Comparison of ENCODE assay signal across 8 cellular contexts in the genomic region with DNA sequence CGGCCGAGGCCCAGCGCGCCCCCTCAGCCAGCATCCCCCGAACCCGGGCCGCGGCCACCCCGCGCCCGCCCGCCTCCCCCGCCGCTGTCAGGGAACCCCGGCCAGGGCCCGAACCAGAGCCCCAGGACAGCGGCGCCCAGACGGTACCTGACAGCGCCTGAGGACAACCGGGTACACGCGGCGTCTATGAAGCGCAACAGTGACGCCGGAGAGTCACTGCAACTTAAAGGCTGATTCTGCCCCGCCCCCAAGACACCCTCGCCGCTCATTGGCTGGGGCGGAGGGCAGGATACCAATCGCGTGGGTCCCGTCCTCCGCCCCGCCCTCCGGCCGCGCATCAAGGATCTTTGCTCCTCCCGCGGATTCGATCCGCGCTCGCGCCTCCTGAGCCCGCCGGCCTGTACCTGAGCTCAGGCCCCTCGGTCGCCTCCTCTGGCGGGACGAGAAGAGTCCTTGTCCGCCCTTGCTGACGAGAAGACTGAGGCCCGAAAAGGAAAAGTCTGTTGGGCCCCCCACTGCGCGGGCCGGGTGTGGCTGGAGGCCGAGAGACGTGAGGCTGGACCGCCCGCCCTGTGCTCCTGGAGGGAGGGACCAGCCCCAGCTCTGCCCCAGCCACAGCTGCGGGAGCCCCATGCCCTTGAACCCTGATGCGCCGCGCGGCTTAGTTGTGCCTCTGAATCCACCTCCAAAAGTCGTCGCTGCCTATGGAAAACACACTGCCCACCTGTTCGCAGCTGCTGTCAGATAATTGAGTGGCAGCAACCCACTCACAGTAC. TPM values are rescaled to one million over a fixed set of nuclear protein-coding genes. Genes with fewer than 3 reads are reported as not detected.
DNase-seq lines count a peak whose midpoint lies in the region; ATAC-seq and TF ChIP-seq lines count a peak whose summit lies in the region.

OAT (minus strand) TSS at position 198 of the 776 bp plus-strand sequence. CDS start 6,752 bp downstream, outside the sequence.

- peak within 1 kb of the TSS; percentile 75 for H3K27ac Mint-ChIP-seq in activated naive CD8-positive, alpha-beta T cell treated with anti-CD3 and anti-CD28 coated beads, Interleukin-2, amount 10 ng/mL, durations not matched to agents 7 days and 5 days
- H3K27ac Mint-ChIP-seq in glutamatergic neuron (ENCODE audit: unreplicated experiment): peak within 1 kb of the TSS; percentile 83

- peaks cover 17% of the 10 kb centered on the region for H3K27me3 Mint-ChIP-seq in activated naive CD8-positive, alpha-beta T cell treated with anti-CD3 and anti-CD28 coated beads, Interleukin-2, amount 10 ng/mL, durations not matched to agents 7 days and 5 days
- peaks cover 4% of the 10 kb centered on the region for H3K27me3 Mint-ChIP-seq in glutamatergic neuron (ENCODE audit: unreplicated experiment)

- POLR2A ChIA-PET in activated naive CD8-positive, alpha-beta T cell treated with anti-CD3 and anti-CD28 coated beads, Interleukin-2, amount 10 ng/mL, durations not matched to agents 7 days and 5 days (lab: Charles Lee): interaction anchor here (0.8 kb wide), 1 partner anchor 16 kb away, joined by 4 read pairs; no protein-coding TSS in a partner anchor

- peaks cover 36% of the 10 kb centered on the region for H4K20me1 ChIP-seq in osteoblast (ENCODE audit: insufficient read depth, low read length)

- peak; percentile 76 for TF ChIP-seq POLR2A in GM10847 (IDR thresholded peaks at IDR 0.05; ENCODE audit: extremely low read depth, insufficient read length)
- peak; percentile 97 for TF ChIP-seq POLR2A in testis (IDR thresholded peaks at IDR 0.05)

- no peaks in the 10 kb centered on the region for H3K36me3 Mint-ChIP-seq in activated naive CD8-positive, alpha-beta T cell treated with anti-CD3 and anti-CD28 coated beads, Interleukin-2, amount 10 ng/mL, durations not matched to agents 7 days and 5 days
- no peaks in the 10 kb centered on the region for H3K36me3 Mint-ChIP-seq in glutamatergic neuron (ENCODE audit: unreplicated experiment)

- H3K4me3 Mint-ChIP-seq in activated naive CD8-positive, alpha-beta T cell treated with anti-CD3 and anti-CD28 coated beads, Interleukin-2, amount 10 ng/mL, durations not matched to agents 7 days and 5 days: peak within 1 kb of the TSS; percentile 80
- peak within 1 kb of the TSS; percentile 92 for H3K4me3 Mint-ChIP-seq in glutamatergic neuron (ENCODE audit: unreplicated experiment)

- DNase-seq in NCI-H128 (lab: John Stamatoyannopoulos, UW; ENCODE audit: unreplicated experiment): peak; percentile 87
- peak; percentile 71 to 88 for DNase-seq in SW 1271 (lab: John Stamatoyannopoulos, UW)
- peak; percentile 96 for DNase-seq in activated naive CD8-positive, alpha-beta T cell treated with anti-CD3 and anti-CD28 coated beads, Interleukin-2, amount 10 ng/mL, durations not matched to agents 7 days and 5 days
- DNase-seq in glutamatergic neuron: peak; percentile 99
- DNase-seq in osteoblast (ENCODE audit: insufficient read length, low spot score, missing footprints): peak; percentile 99
- DNase-seq in testis: peak; percentile 99

- H3K4me2 ChIP-seq in osteoblast (ENCODE audit: insufficient read depth, low read length): peak within 1 kb of the TSS; percentile 98

- H3K27me3 ChIP-seq in osteoblast (ENCODE audit: insufficient read depth, low read length): peaks cover 10% of the 10 kb centered on the region
- H3K27me3 ChIP-seq in testis: no peaks in the 10 kb centered on the region

- H3K4me1 ChIP-seq in osteoblast (ENCODE audit: insufficient read depth, low read length) (peaks cover 25% of the 10 kb centered on the region), testis (peaks cover 38% of the 10 kb centered on the region)

- peaks cover 47% of the 10 kb centered on the region for H3K79me2 ChIP-seq in osteoblast (ENCODE audit: insufficient read depth, low read length)

- peak; percentile 95 for ATAC-seq in HG02642 (IDR thresholded peaks at IDR 0.05; ENCODE audit: poor library complexity, unreplicated experiment)
- peak; percentile 92 for ATAC-seq in activated naive CD8-positive, alpha-beta T cell treated with anti-CD3 and anti-CD28 coated beads, Interleukin-2, amount 10 ng/mL, durations not matched to agents 7 days and 5 days (ENCODE audit: low read depth)

- intact Hi-C loops in testis (cut with DNase I; ENCODE audit: low total_unique reads): no loop called here

- TF ChIP-seq CTCF in glutamatergic neuron (IDR thresholded peaks at IDR 0.05; ENCODE audit: partially characterized antibody, unreplicated experiment): peak; percentile 30
- TF ChIP-seq CTCF in osteoblast (IDR thresholded peaks at IDR 0.05; ENCODE audit: extremely low read depth, low read depth, low read length): no peak
- peak; percentile 4 to 7 (median 7) for TF ChIP-seq CTCF in testis (IDR thresholded peaks at IDR 0.05)

- H3K4me3 ChIP-seq in osteoblast (ENCODE audit: insufficient read depth, low read length) (peak within 1 kb of the TSS; percentile 89), testis (peak within 1 kb of the TSS; percentile 87 to 91)

- H3K9me3 Mint-ChIP-seq in activated naive CD8-positive, alpha-beta T cell treated with anti-CD3 and anti-CD28 coated beads, Interleukin-2, amount 10 ng/mL, durations not matched to agents 7 days and 5 days: no peaks in the 10 kb centered on the region
- H3K9me3 Mint-ChIP-seq in glutamatergic neuron (ENCODE audit: unreplicated experiment): peaks cover 8% of the 10 kb centered on the region

- 1 to 8% methylated on average over 7 to 50 of the region's 70 CpGs for WGBS in testis, 2 donors

- H3K36me3 ChIP-seq in osteoblast (ENCODE audit: insufficient read depth, low read length) (peaks cover 3% of the 10 kb centered on the region), testis (ENCODE audit: low read depth, missing control alignments) (no peaks in the 10 kb centered on the region)

- H3K9me3 ChIP-seq in osteoblast (ENCODE audit: low read depth, low read length): no peaks in the 10 kb centered on the region
- no peaks in the 10 kb centered on the region for H3K9me3 ChIP-seq in testis

- H3K27ac ChIP-seq in osteoblast (ENCODE audit: low read depth, low read length) (peak within 1 kb of the TSS; percentile 77), testis (peak within 1 kb of the TSS; percentile 90 to 97)

- H3K4me1 Mint-ChIP-seq in activated naive CD8-positive, alpha-beta T cell treated with anti-CD3 and anti-CD28 coated beads, Interleukin-2, amount 10 ng/mL, durations not matched to agents 7 days and 5 days: peaks cover 3% of the 10 kb centered on the region
- peaks cover 2% of the 10 kb centered on the region for H3K4me1 Mint-ChIP-seq in glutamatergic neuron (ENCODE audit: low read depth, unreplicated experiment)

- peak within 1 kb of the TSS; percentile 89 for H2AFZ ChIP-seq in osteoblast (ENCODE audit: low read length)

RNA-seq across cellular contexts. Expression of gene OAT, which starts in this region (rescaled TPM):
- total RNA-seq in activated naive CD8-positive, alpha-beta T cell treated with anti-CD3 and anti-CD28 coated beads, Interleukin-2, amount 10 ng/mL, durations not matched to agents 7 days and 5 days: 10 to 100 TPM; 25.3 to 28.0 TPM
- total RNA-seq in glutamatergic neuron (ENCODE audit: unreplicated experiment) (49.2 TPM), osteoblast (202 and 227 TPM in 2 replicates), testis (100 to 1,000 TPM; 115 to 129 TPM)
- polyA plus RNA-seq in testis (ENCODE audit: insufficient read depth, low read depth, low replicate concordance): 110 TPM

Comparison
In these comparisons a context has a peak if more than half of its experiments do, and no peak if none do; other contexts are left out.
1. Peak in every context shown above with its lines: DNase-seq, ATAC-seq, H3K4me3 ChIP-seq and H3K27ac ChIP-seq.